10 cellular contexts compared by ENCODE assay signal in genomic region chr7:77266162-77266807, GRCh38.
DNase-seq lines count a peak whose midpoint lies in the region; ATAC-seq and TF ChIP-seq lines count a peak whose summit lies in the region.
"Had no signal": no experiment of that assay in that cellular context is flagged by ENCODE, and none has a peak within 500 bp of the region (broad histone marks: within the 10 kb centered on the region; RNA-seq: fewer than 3 reads in every experiment).

No MANE protein-coding gene starts in this region.

- no peak overlapping the region for H3K4me3 Mint-ChIP-seq in activated naive CD4-positive, alpha-beta T cell treated with anti-CD3 and anti-CD28 coated beads, Interleukin-2, amount 10 ng/mL, durations not matched to agents 7 days and 5 days
- no peak overlapping the region for H3K4me3 Mint-ChIP-seq in stimulated activated naive B cell treated with anti-CD40 and anti-IgM and Interleukin-4, amounts not matched to agents 10 μg/mL and 1 μg/mL and 100 μg/mL, for 72 hours

- no peaks in the 10 kb centered on the region for H3K36me3 ChIP-seq in ovary

- no peaks in the 10 kb centered on the region for H3K27me3 ChIP-seq in ovary
- no peaks in the 10 kb centered on the region for H3K27me3 ChIP-seq in right cardiac atrium (ENCODE audit: control insufficient read depth, insufficient read depth)
- H3K27me3 ChIP-seq: dorsolateral prefrontal cortex had no signal

- CTCF ChIA-PET in activated naive CD4-positive, alpha-beta T cell treated with anti-CD3 and anti-CD28 coated beads, Interleukin-2, amount 10 ng/mL, durations not matched to agents 7 days and 5 days (lab: Charles Lee), result interaction anchor here (1.6 kb wide), 1 partner anchor 19 kb away, joined by 5 read pairs; no protein-coding TSS in a partner anchor

- H3K4me1 ChIP-seq in ovary (ENCODE audit: insufficient read depth) (peaks cover 2% of the 10 kb centered on the region), right cardiac atrium (ENCODE audit: control insufficient read depth, insufficient read depth, low read length) (no peaks in the 10 kb centered on the region)

- 88 to 92% (median 92%) methylated on average over 2 of the region's 2 CpGs for WGBS in ovary, 3 donors
- 73% methylated on average over 2 of the region's 2 CpGs for WGBS in right cardiac atrium

- H3K27ac Mint-ChIP-seq in activated naive CD4-positive, alpha-beta T cell treated with anti-CD3 and anti-CD28 coated beads, Interleukin-2, amount 50 U/mL, for 72 hours, result peak overlapping the region in 1 of 2 donors; percentile 71
- no peak overlapping the region for H3K27ac Mint-ChIP-seq in activated naive CD4-positive, alpha-beta T cell treated with anti-CD3 and anti-CD28 coated beads, Interleukin-2, amount 10 ng/mL, durations not matched to agents 7 days and 5 days
- no peak overlapping the region for H3K27ac Mint-ChIP-seq in stimulated activated naive B cell treated with anti-CD40 and anti-IgM and Interleukin-4, amounts not matched to agents 10 μg/mL and 1 μg/mL and 100 μg/mL, for 72 hours

- no peak for TF ChIP-seq POLR2A in ovary (IDR thresholded peaks at IDR 0.05)

- H3K27me3 Mint-ChIP-seq in activated naive CD4-positive, alpha-beta T cell treated with anti-CD3 and anti-CD28 coated beads, Interleukin-2, amount 10 ng/mL, durations not matched to agents 7 days and 5 days, result no peaks in the 10 kb centered on the region
- no peaks in the 10 kb centered on the region for H3K27me3 Mint-ChIP-seq in stimulated activated naive B cell treated with anti-CD40 and anti-IgM and Interleukin-4, amounts not matched to agents 10 μg/mL and 1 μg/mL and 100 μg/mL, for 72 hours

- intact Hi-C loops in ovary (cut with DNase I) (loop anchor here in 1 of 4 donors (10.0 kb wide), 1 partner anchor 59 kb away; no protein-coding TSS in a partner anchor), right cardiac atrium (cut with DNase I) (no loop called here)

- H3K27ac ChIP-seq in ovary, result no peak overlapping the region
- no peak overlapping the region for H3K27ac ChIP-seq in right cardiac atrium (ENCODE audit: low read length)
- H3K27ac ChIP-seq: dorsolateral prefrontal cortex had no signal

- H3K9me3 Mint-ChIP-seq in activated naive CD4-positive, alpha-beta T cell treated with anti-CD3 and anti-CD28 coated beads, Interleukin-2, amount 50 U/mL, for 72 hours, result no peaks in the 10 kb centered on the region
- H3K9me3 Mint-ChIP-seq in activated naive CD4-positive, alpha-beta T cell treated with anti-CD3 and anti-CD28 coated beads, Interleukin-2, amount 10 ng/mL, durations not matched to agents 7 days and 5 days, result no peaks in the 10 kb centered on the region
- H3K9me3 Mint-ChIP-seq in stimulated activated naive B cell treated with anti-CD40 and anti-IgM and Interleukin-4, amounts not matched to agents 10 μg/mL and 1 μg/mL and 100 μg/mL, for 72 hours, result no peaks in the 10 kb centered on the region

- no peak overlapping the region for H3K4me3 ChIP-seq in ovary
- H3K4me3 ChIP-seq in right cardiac atrium (ENCODE audit: low read length), result no peak overlapping the region
- H3K4me3 ChIP-seq: dorsolateral prefrontal cortex had no signal

- H3K36me3 Mint-ChIP-seq in activated naive CD4-positive, alpha-beta T cell treated with anti-CD3 and anti-CD28 coated beads, Interleukin-2, amount 50 U/mL, for 72 hours, result no peaks in the 10 kb centered on the region
- no peaks in the 10 kb centered on the region for H3K36me3 Mint-ChIP-seq in activated naive CD4-positive, alpha-beta T cell treated with anti-CD3 and anti-CD28 coated beads, Interleukin-2, amount 10 ng/mL, durations not matched to agents 7 days and 5 days
- H3K36me3 Mint-ChIP-seq in stimulated activated naive B cell treated with anti-CD40 and anti-IgM and Interleukin-4, amounts not matched to agents 10 μg/mL and 1 μg/mL and 100 μg/mL, for 72 hours, result no peaks in the 10 kb centered on the region

- no peak for TF ChIP-seq CTCF in ovary (IDR thresholded peaks at IDR 0.05)

- H3K4me1 Mint-ChIP-seq in activated naive CD4-positive, alpha-beta T cell treated with anti-CD3 and anti-CD28 coated beads, Interleukin-2, amount 10 ng/mL, durations not matched to agents 7 days and 5 days, result peaks cover 10% of the 10 kb centered on the region
- peaks cover 21 to 49% of the 10 kb centered on the region in 2 donors for H3K4me1 Mint-ChIP-seq in stimulated activated naive B cell treated with anti-CD40 and anti-IgM and Interleukin-4, amounts not matched to agents 10 μg/mL and 1 μg/mL and 100 μg/mL, for 72 hours

- peak; percentile 93 to 97 for ATAC-seq in activated naive CD4-positive, alpha-beta T cell treated with anti-CD3 and anti-CD28 coated beads, Interleukin-2, amount 50 U/mL, for 72 hours
- ATAC-seq in HG02571 (IDR thresholded peaks at IDR 0.05; ENCODE audit: unreplicated experiment) (peak; percentile 85), HG03558 (IDR thresholded peaks at IDR 0.05; ENCODE audit: extremely low read depth, unreplicated experiment) (peak; percentile 78), right cardiac atrium (no peak)
- peak; percentile 76 to 88 for ATAC-seq in stimulated activated naive B cell treated with anti-CD40 and anti-IgM and Interleukin-4, amounts not matched to agents 10 μg/mL and 1 μg/mL and 100 μg/mL, for 72 hours (replicated peaks)

- TF ChIP-seq EP300 in ovary (IDR thresholded peaks at IDR 0.05), result no peak

- no peaks in the 10 kb centered on the region for H3K9me3 ChIP-seq in ovary
- H3K9me3 ChIP-seq in right cardiac atrium (ENCODE audit: control insufficient read depth, low read length), result no peaks in the 10 kb centered on the region

- DNase-seq in activated naive CD4-positive, alpha-beta T cell treated with anti-CD3 and anti-CD28 coated beads, Interleukin-2, amount 50 U/mL, for 72 hours (ENCODE audit: low spot score in 2 of 2), result peak in 1 of 2 donors; percentile 41
- DNase-seq in activated naive CD4-positive, alpha-beta T cell treated with anti-CD3 and anti-CD28 coated beads, Interleukin-2, amount 10 ng/mL, durations not matched to agents 7 days and 5 days, result no peak
- no peak for DNase-seq in stimulated activated naive B cell treated with anti-CD40 and anti-IgM and Interleukin-4, amounts not matched to agents 10 μg/mL and 1 μg/mL and 100 μg/mL, for 72 hours
- DNase-seq in NCI-H146 (lab: John Stamatoyannopoulos, UW), result no peak
- no peak for DNase-seq in ovary
- no peak for DNase-seq in right cardiac atrium
- DNase-seq: dorsolateral prefrontal cortex, occipital lobe had no signal

Comparison
In these comparisons a context has a peak if more than half of its experiments do, and no peak if none do; other contexts are left out.
1. ATAC-seq: peak in activated naive CD4-positive, alpha-beta T cell treated with anti-CD3 and anti-CD28 coated beads, Interleukin-2, amount 50 U/mL, for 72 hours (2 of 2), HG02571 (single experiment), HG03558 (single experiment) and stimulated activated naive B cell treated with anti-CD40 and anti-IgM and Interleukin-4, amounts not matched to agents 10 μg/mL and 1 μg/mL and 100 μg/mL, for 72 hours (2 of 2); none in right cardiac atrium (0 of 2).